14 cellular contexts compared by ENCODE assay signal in the genomic region with DNA sequence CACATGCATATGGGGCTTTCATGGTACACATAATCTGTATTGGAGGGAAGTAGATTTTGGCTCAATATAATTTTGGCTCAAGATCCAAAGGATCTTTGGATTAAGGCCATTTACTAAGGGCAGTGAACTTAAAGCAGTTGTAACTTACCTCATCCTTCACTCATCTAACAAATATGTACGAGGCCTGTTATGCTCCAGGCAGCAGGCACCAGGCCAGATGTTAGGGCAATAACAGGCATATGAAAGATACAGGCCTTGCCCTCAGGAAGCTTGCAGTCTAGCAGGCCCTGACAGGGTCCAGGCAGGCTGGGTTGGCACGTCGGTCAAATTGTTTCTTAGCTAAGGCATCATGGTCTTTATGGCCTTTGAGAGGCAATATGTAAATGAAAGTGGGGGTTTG. TPM values are rescaled to one million over a fixed set of nuclear protein-coding genes. Genes with fewer than 3 reads are reported as not detected.
A peak's percentile ranks its signal among the peaks of the same experiment; 100 is the strongest.
DNase-seq lines count a peak whose midpoint lies in the region; ATAC-seq and TF ChIP-seq lines count a peak whose summit lies in the region.
"Had no signal": no experiment of that assay in that cellular context is flagged by ENCODE, and none has a peak within 500 bp of the region (broad histone marks: within the 10 kb centered on the region; RNA-seq: fewer than 3 reads in every experiment).

No MANE protein-coding gene starts in this region.

- no peak for TF ChIP-seq EP300 in suprapubic skin (IDR thresholded peaks at IDR 0.05)

- no peaks in the 10 kb centered on the region for H3K9me3 ChIP-seq in HEK293 (ENCODE audit: control insufficient read depth, insufficient read depth, low read depth, low read length)
- H3K9me3 ChIP-seq in suprapubic skin: no peaks in the 10 kb centered on the region

- H3K27me3 ChIP-seq in suprapubic skin: no peaks in the 10 kb centered on the region

- 42% methylated on average over 3 of the region's 3 CpGs for WGBS in suprapubic skin

- DNase-seq in amniotic epithelial cell (ENCODE audit: low read depth) (peak; percentile 78), fibroblast of villous mesenchyme (ENCODE audit: low read depth) (peak; percentile 56), suprapubic skin (ENCODE audit: low spot score in 2 of 2) (no peak), cerebellar cortex (ENCODE audit: low spot score) (no peak)
- DNase-seq: activated CD8-positive, alpha-beta T cell treated with anti-CD3 and anti-CD28 coated beads, Interleukin-2, amount 10 ng/mL, durations not matched to agents 7 days and 5 days; CD8-positive, alpha-beta memory T cell; NCI-H1694; nucleus accumbens; stimulated activated CD4-positive, alpha-beta T cell treated with anti-CD3 and anti-CD28 coated beads, Interleukin-15, amount 100 ng/mL, for 24 hours had no signal

- H3K4me1 ChIP-seq in HEK293 (ENCODE audit: control insufficient read depth, insufficient read depth, low read length): peaks cover 5% of the 10 kb centered on the region; the same call in 1 of the 2 replicates
- peaks cover 63% of the 10 kb centered on the region for H3K4me1 ChIP-seq in suprapubic skin

- ATAC-seq in HG03280 (IDR thresholded peaks at IDR 0.05; ENCODE audit: unreplicated experiment) (no peak), HG03457 (IDR thresholded peaks at IDR 0.05; ENCODE audit: unreplicated experiment) (no peak)
- ATAC-seq: activated CD8-positive, alpha-beta T cell treated with anti-CD3 and anti-CD28 coated beads, Interleukin-2, amount 10 ng/mL, durations not matched to agents 7 days and 5 days; left lobe of liver had no signal

- CTCF ChIA-PET in HEK293 (lab: Yijun Ruan, JAX): interaction anchor here (1.0 to 1.2 kb wide), 2 partner anchors 49 to 54 kb away, joined by 3 to 4 read pairs; no protein-coding TSS in a partner anchor

- H3K4me3 ChIP-seq in HEK293 (ENCODE audit: low read depth, low read length) (no peak overlapping the region), fibroblast of villous mesenchyme (ENCODE audit: low read depth, low read length) (no peak overlapping the region), suprapubic skin (no peak overlapping the region)
- H3K4me3 ChIP-seq: coronary artery had no signal

- H3K27ac ChIP-seq in HEK293 (ENCODE audit: extremely low read depth, low read depth, low read length): no peak overlapping the region
- peak overlapping the region; percentile 85 for H3K27ac ChIP-seq in suprapubic skin

- POLR2A ChIA-PET in HEK293 (lab: Yijun Ruan, JAX): no interaction called here

- no peak for TF ChIP-seq POLR2A in suprapubic skin (IDR thresholded peaks at IDR 0.05)

- no peaks in the 10 kb centered on the region for H3K36me3 ChIP-seq in HEK293 (ENCODE audit: control insufficient read depth in 2 of 2, insufficient read depth in 1 of 2, low read length in 2 of 2)
- H3K36me3 ChIP-seq in suprapubic skin: no peaks in the 10 kb centered on the region

- TF ChIP-seq CTCF in HEK293 (tag by site-specific recombination; IDR thresholded peaks at IDR 0.05) (no peak), fibroblast of villous mesenchyme (IDR thresholded peaks at IDR 0.05; ENCODE audit: insufficient read depth, low read depth, low read length) (no peak), suprapubic skin (IDR thresholded peaks at IDR 0.05) (no peak)

TF ChIP-seq in HEK293, 187 proteins besides CTCF, POLR2A, EP300 and RAD21:
- TF ChIP-seq ZNF830 (tag by site-specific recombination; IDR thresholded peaks at IDR 0.05; ENCODE audit: low read depth) (no peak), ZNF776 (tag by site-specific recombination; IDR thresholded peaks at IDR 0.05; ENCODE audit: borderline replicate concordance) (no peak), HOXD13 (CRISPR knock-in tag; IDR thresholded peaks at IDR 0.05; ENCODE audit: borderline replicate concordance) (no peak), ZNF16 (tag by site-specific recombination; IDR thresholded peaks at IDR 0.05; ENCODE audit: low read depth) (no peak), ZNF335 (tag by site-specific recombination; conservative IDR thresholded peaks at IDR 0.05) (no peak), ZFHX2 (tag by site-specific recombination; conservative IDR thresholded peaks at IDR 0.05) (no peak), ZNF521 (tag by site-specific recombination; IDR thresholded peaks at IDR 0.05) (no peak), ZNF274 (IDR thresholded peaks at IDR 0.05; ENCODE audit: low read length) (no peak), ZNF274 (tag by site-specific recombination; IDR thresholded peaks at IDR 0.05; ENCODE audit: borderline replicate concordance) (no peak), TRIM28 (IDR thresholded peaks at IDR 0.05; ENCODE audit: borderline replicate concordance, low read length) (peak; percentile 79; the same call in 1 of the 2 replicates), ZIC2 (tag by site-specific recombination; IDR thresholded peaks at IDR 0.05) (no peak), SETDB1 (IDR thresholded peaks at IDR 0.05; ENCODE audit: insufficient read length, low read length) (peak; percentile 49), ZNF48 (tag by site-specific recombination; IDR thresholded peaks at IDR 0.05) (no peak), ZNF350 (tag by site-specific recombination; IDR thresholded peaks at IDR 0.05) (no peak)

RNA-seq across cellular contexts. Expression of a gene that starts 44.6 kb away (rescaled TPM):
- total RNA-seq in fibroblast of villous mesenchyme: 7.4 and 7.8 TPM in 2 replicates
- total RNA-seq in suprapubic skin: 10 to 100 TPM in 1 of 4 donors, 1 to 10 TPM in 3; 4.2 to 15.3 (median 8.5) TPM

Comparison
In these comparisons a context has a peak if more than half of its experiments do, and no peak if none do; other contexts are left out.
1. DNase-seq: peak in amniotic epithelial cell (single experiment) and fibroblast of villous mesenchyme (single experiment); none in suprapubic skin (0 of 2) and cerebellar cortex (single experiment).